ENCODE assay signal across 8 cellular contexts in genomic region chr3:84547971-84548970, GRCh38.
DNase-seq lines count a peak whose midpoint lies in the region; ATAC-seq and TF ChIP-seq lines count a peak whose summit lies in the region.

No MANE protein-coding gene starts in this region.

- no peak overlapping the region for H3K27ac Mint-ChIP-seq in activated naive CD4-positive, alpha-beta T cell treated with anti-CD3 and anti-CD28 coated beads, Interleukin-2, amount 10 ng/mL, durations not matched to agents 7 days and 5 days

- H3K36me3 Mint-ChIP-seq in activated naive CD4-positive, alpha-beta T cell treated with anti-CD3 and anti-CD28 coated beads, Interleukin-2, amount 10 ng/mL, durations not matched to agents 7 days and 5 days = no peaks in the 10 kb centered on the region

- TF ChIP-seq CTCF in AG09309 (IDR thresholded peaks at IDR 0.05; ENCODE audit: control insufficient read depth, insufficient read depth, low read depth, low read length, missing control alignments) (peak; percentile 9), cardiac fibroblast (IDR thresholded peaks at IDR 0.05; ENCODE audit: low read depth, low read length) (peak; percentile 37)

- H3K27me3 Mint-ChIP-seq in activated naive CD4-positive, alpha-beta T cell treated with anti-CD3 and anti-CD28 coated beads, Interleukin-2, amount 10 ng/mL, durations not matched to agents 7 days and 5 days = no peaks in the 10 kb centered on the region

- CTCF ChIA-PET in activated naive CD4-positive, alpha-beta T cell treated with anti-CD3 and anti-CD28 coated beads, Interleukin-2, amount 10 ng/mL, durations not matched to agents 7 days and 5 days (lab: Charles Lee) = interaction anchor here (1.1 to 1.8 kb wide), 4 partner anchors 12 to 1028 kb away, joined by 3 to 8 read pairs (median 6); no protein-coding TSS in a partner anchor

- H3K9me3 Mint-ChIP-seq in activated naive CD4-positive, alpha-beta T cell treated with anti-CD3 and anti-CD28 coated beads, Interleukin-2, amount 10 ng/mL, durations not matched to agents 7 days and 5 days = no peaks in the 10 kb centered on the region

- ATAC-seq in GM18907 (IDR thresholded peaks at IDR 0.05; ENCODE audit: unreplicated experiment) = peak; percentile 95
- ATAC-seq in HG03095 (IDR thresholded peaks at IDR 0.05; ENCODE audit: unreplicated experiment) = peak; percentile 81

- H3K4me1 Mint-ChIP-seq in activated naive CD4-positive, alpha-beta T cell treated with anti-CD3 and anti-CD28 coated beads, Interleukin-2, amount 10 ng/mL, durations not matched to agents 7 days and 5 days = no peaks in the 10 kb centered on the region

- no peak overlapping the region for H3K4me3 Mint-ChIP-seq in activated naive CD4-positive, alpha-beta T cell treated with anti-CD3 and anti-CD28 coated beads, Interleukin-2, amount 10 ng/mL, durations not matched to agents 7 days and 5 days

- no peak for DNase-seq in AG09309 (ENCODE audit: low read depth)
- peak; percentile 29 for DNase-seq in NCI-H460 (ENCODE audit: extremely low read depth, low read depth)
- peak; percentile 9 to 33 for DNase-seq in cardiac fibroblast (ENCODE audit: low read depth in 2 of 2)
- peak; percentile 2 to 26 for DNase-seq in lung microvascular endothelial cell (ENCODE audit: low read depth in 2 of 2)
- DNase-seq in GM19240 (ENCODE audit: insufficient read length, low spot score) = no peak
- no peak for DNase-seq in activated naive CD4-positive, alpha-beta T cell treated with anti-CD3 and anti-CD28 coated beads, Interleukin-2, amount 10 ng/mL, durations not matched to agents 7 days and 5 days

- no peak overlapping the region for H3K4me3 ChIP-seq in AG09309 (ENCODE audit: control insufficient read depth, low read depth, low read length)
- H3K4me3 ChIP-seq in cardiac fibroblast (replicated peaks in 1 of 2; ENCODE audit: low read depth in 2 of 2, low read length in 2 of 2) = no peak overlapping the region

Comparison
In these comparisons a context has a peak if more than half of its experiments do, and no peak if none do; other contexts are left out.
1. DNase-seq: peak in NCI-H460 (single experiment), cardiac fibroblast (2 of 2) and lung microvascular endothelial cell (2 of 2); none in AG09309 (single experiment), GM19240 (single experiment) and activated naive CD4-positive, alpha-beta T cell treated with anti-CD3 and anti-CD28 coated beads, Interleukin-2, amount 10 ng/mL, durations not matched to agents 7 days and 5 days (single experiment).